Comparison of ENCODE assay signal across 8 cellular contexts in genomic region chr5:127875235-127876021, GRCh38.
A peak's percentile ranks its signal among the peaks of the same experiment; 100 is the strongest.
DNase-seq lines count a peak whose midpoint lies in the region; ATAC-seq lines count a peak whose summit lies in the region.

No MANE protein-coding gene starts in this region.

- H3K36me3 ChIP-seq in adipocyte (ENCODE audit: control insufficient read depth, insufficient read depth, low read length, severe bottlenecking) (no peaks in the 10 kb centered on the region), skeletal muscle tissue (ENCODE audit: control insufficient read depth in 3 of 3, insufficient read depth in 3 of 3, low read length in 3 of 3) (no peaks in the 10 kb centered on the region)

- peak overlapping the region; percentile 80 for H3K27ac ChIP-seq in skeletal muscle tissue (ENCODE audit: low read depth, low read length)

- H3K27me3 ChIP-seq in adipocyte (replicated peaks; ENCODE audit: control insufficient read depth, insufficient read depth, low read length) (no peaks in the 10 kb centered on the region), skeletal muscle tissue (ENCODE audit: control insufficient read depth in 3 of 3, insufficient read depth in 3 of 3, low read length in 3 of 3) (no peaks in the 10 kb centered on the region)

- H3K4me1 ChIP-seq in adipocyte (ENCODE audit: control insufficient read depth, insufficient read depth, low read length) (peaks cover 21% of the 10 kb centered on the region), skeletal muscle tissue (ENCODE audit: control insufficient read depth in 3 of 3, insufficient read depth in 3 of 3, low read length in 3 of 3) (peaks cover 18 to 26% (median 18%) of the 10 kb centered on the region in 3 donors)

- H3K4me3 ChIP-seq in adipocyte (ENCODE audit: low read length) (no peak overlapping the region), skeletal muscle tissue (ENCODE audit: low read length in 3 of 3) (peak overlapping the region in 1 of 3 donors; percentile 4)

- ATAC-seq in GM19463 (IDR thresholded peaks at IDR 0.05; ENCODE audit: unreplicated experiment) (peak; percentile 85), HG03432 (IDR thresholded peaks at IDR 0.05; ENCODE audit: unreplicated experiment) (peak; percentile 90)

- no peak overlapping the region for H3K9ac ChIP-seq in adipocyte (ENCODE audit: low read length)
- H3K9ac ChIP-seq in skeletal muscle tissue (ENCODE audit: low read depth in 1 of 3, low read length in 3 of 3) = peak overlapping the region; percentile 25 to 58 (median 46)

- no peaks in the 10 kb centered on the region for H3K9me3 ChIP-seq in adipocyte (ENCODE audit: control insufficient read depth, low read length)
- no peaks in the 10 kb centered on the region for H3K9me3 ChIP-seq in skeletal muscle tissue (ENCODE audit: control insufficient read depth in 3 of 3, low read length in 3 of 3)

- DNase-seq in ELF-1 (ENCODE audit: low read depth, low spot score) = peak; percentile 66
- peak; percentile 66 for DNase-seq in NCI-H774 (lab: John Stamatoyannopoulos, UW)
- peak; percentile 48 for DNase-seq in adipocyte (ENCODE audit: low read depth)
- peak in 37 of 51 donors; percentile 2 to 77 (median 24) for DNase-seq in hypothalamus (lab: John Stamatoyannopoulos, UW)
- DNase-seq in dedifferentiated amniotic fluid mesenchymal stem cell (ENCODE audit: extremely low spot score) = no peak
